In the genomic region with DNA sequence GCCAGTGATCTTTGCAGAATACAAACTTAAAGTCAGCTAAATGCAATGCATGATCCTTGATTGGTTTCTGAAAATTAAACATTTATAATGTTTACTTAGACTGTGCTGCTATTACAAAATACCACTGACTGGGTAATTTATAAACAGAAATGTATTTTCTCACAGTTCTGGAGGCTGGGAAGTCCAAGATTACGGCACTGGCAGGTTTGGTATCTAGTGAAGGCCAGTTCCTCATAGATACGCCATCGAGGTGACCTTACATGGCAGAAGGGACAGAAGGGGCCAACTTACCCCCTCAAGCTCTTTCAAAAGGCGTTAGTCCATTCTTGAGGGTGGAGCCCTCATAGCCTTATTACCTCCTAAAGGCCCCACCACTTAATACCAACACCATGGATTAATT, we compare ENCODE assay signal across 9 cellular contexts.
"Had no signal": no experiment of that assay in that cellular context is flagged by ENCODE, and none has a peak within 500 bp of the region (broad histone marks: within the 10 kb centered on the region; RNA-seq: fewer than 3 reads in every experiment).

No MANE protein-coding gene starts in this region.

- ATAC-seq: HCT116, K562 had no signal

- H3K4me3 Mint-ChIP-seq: HFFc6 had no signal

- H3K36me3 ChIP-seq: HAP-1 had no signal

- H3K27ac Mint-ChIP-seq: HFFc6 had no signal

- H2AFZ ChIP-seq: GM23248 had no signal

- H3K9me3 ChIP-seq: HAP-1 had no signal

- H3K4me1 ChIP-seq: HAP-1 had no signal

- H3K4me3 ChIP-seq: GM23248, HAP-1, K562 had no signal

- DNase-seq: GM23248, GOT3, H7, HFFc6, IMR-90 had no signal

- H3K9ac ChIP-seq: GM23248 had no signal

- H3K27ac ChIP-seq: GM23248, HL-60 had no signal

- H3K9me3 Mint-ChIP-seq: HFFc6 had no signal
